21 cellular contexts compared by ENCODE assay signal in genomic region chr22:21949569-21949918, GRCh38. TPM values are rescaled to one million over a fixed set of nuclear protein-coding genes. Genes with fewer than 3 reads are reported as not detected.
DNase-seq lines count a peak whose midpoint lies in the region; ATAC-seq and TF ChIP-seq lines count a peak whose summit lies in the region.
"Had no signal": no experiment of that assay in that cellular context is flagged by ENCODE, and none has a peak within 500 bp of the region (broad histone marks: within the 10 kb centered on the region; RNA-seq: fewer than 3 reads in every experiment).

No MANE protein-coding gene starts in this region.

- no peak for TF ChIP-seq POLR2A in right lobe of liver (IDR thresholded peaks at IDR 0.05)

- TF ChIP-seq CTCF in right lobe of liver (IDR thresholded peaks at IDR 0.05) (no peak), GM10248 (IDR thresholded peaks at IDR 0.05; ENCODE audit: control extremely low read depth, extremely low read depth, low read depth, missing control alignments) (no peak)

- peak overlapping the region; percentile 37 for H3K27ac ChIP-seq in right cardiac atrium (ENCODE audit: low read length)
- H3K27ac ChIP-seq in right lobe of liver: peak overlapping the region in 2 of 3 donors; percentile 11 to 18

- CTCF ChIA-PET in GM10248 (lab: Yijun Ruan, JAX): interaction anchor here (3.2 to 8.5 kb wide), 2 partner anchors 11 to 23 kb away, joined by 11 to 130 read pairs; no protein-coding TSS in a partner anchor

- H3K4me1 ChIP-seq in right cardiac atrium (ENCODE audit: control insufficient read depth, insufficient read depth, low read length): peaks cover 15% of the 10 kb centered on the region
- peaks cover 0 to 21% (median 7%) of the 10 kb centered on the region in 4 donors for H3K4me1 ChIP-seq in right lobe of liver

- intact Hi-C loops in right cardiac atrium (cut with DNase I): no loop called here
- intact Hi-C loops in Right ventricle myocardium superior (cut with DNase I): no loop called here
- intact Hi-C loops in right lobe of liver (cut with DNase I): no loop called here
- intact Hi-C loops in sciatic nerve (cut with DNase I): no loop called here

- no peaks in the 10 kb centered on the region for H3K36me3 ChIP-seq in right lobe of liver

- H3K27me3 ChIP-seq in right cardiac atrium (ENCODE audit: control insufficient read depth, insufficient read depth) (no peaks in the 10 kb centered on the region), right lobe of liver (no peaks in the 10 kb centered on the region)

- no peaks in the 10 kb centered on the region for H3K9me3 ChIP-seq in right cardiac atrium (ENCODE audit: control insufficient read depth, low read length)
- H3K9me3 ChIP-seq in right lobe of liver: no peaks in the 10 kb centered on the region

- POLR2A ChIA-PET in GM10248 (lab: Yijun Ruan, JAX): interaction anchor here (0.6 kb wide), 1 partner anchor 30 kb away, joined by 9 read pairs; no protein-coding TSS in a partner anchor

- DNase-seq in right cardiac atrium: peak in 1 of 3 donors; percentile 29
- DNase-seq in Right ventricle myocardium superior: no peak
- no peak for DNase-seq in right lobe of liver
- DNase-seq in sciatic nerve (ENCODE audit: low spot score): peak; percentile 58
- no peak for DNase-seq in GM10248 (ENCODE audit: extremely low spot score)
- no peak for DNase-seq in HK-2 (ENCODE audit: unreplicated experiment)
- no peak for DNase-seq in NCI-H1105 treated with DMSO at 0.1 percent for 48 hours (lab: John Stamatoyannopoulos, UW)
- no peak for DNase-seq in medulla oblongata (ENCODE audit: extremely low spot score)
- DNase-seq: ACHN; activated CD4-positive, alpha-beta T cell treated with anti-CD3 and anti-CD28 coated beads for 1 hour; effector memory CD4-positive, alpha-beta T cell; HCEC 1CT; mammary epithelial cell; naive thymus-derived CD8-positive, alpha-beta T cell; NCI-H1092 treated with DMSO at 0.1 percent for 48 hours; NCI-H524; posterior cingulate gyrus; RPMI8226; stimulated activated CD4-positive, alpha-beta T cell treated with anti-CD3 and anti-CD28 coated beads, Interleukin-4, amount 100 ng/mL, for 1 hour; stimulated activated naive CD8-positive, alpha-beta T cell treated with anti-CD3 and anti-CD28 coated beads, Interleukin-15, Interleukin-2, amounts not matched to agents 100 U/mL and 50 U/mL, for 24 hours had no signal

- WGBS in right cardiac atrium: 77% methylated on average over 8 of the region's 8 CpGs
- WGBS in right lobe of liver (ENCODE audit: insufficient coverage, low coverage, low lambda C conversion rate, missing lambda C conversion rate): no CpG with 5 or more reads among the region's 8 CpGs

- ATAC-seq in right cardiac atrium (no peak), Right ventricle myocardium superior (ENCODE audit: poor library complexity) (no peak), right lobe of liver (no peak), sciatic nerve (no peak)
- ATAC-seq: naive thymus-derived CD8-positive, alpha-beta T cell; stimulated activated naive CD8-positive, alpha-beta T cell treated with anti-CD3 and anti-CD28 coated beads, Interleukin-15, Interleukin-2, amounts not matched to agents 100 U/mL and 50 U/mL, for 24 hours had no signal

- H3K4me3 ChIP-seq in right cardiac atrium (ENCODE audit: low read length): no peak overlapping the region
- H3K4me3 ChIP-seq in right lobe of liver: no peak overlapping the region
- H3K4me3 ChIP-seq: smooth muscle cell had no signal

RNA-seq across cellular contexts. Expression of gene PPM1F, which starts 3.1 kb away (rescaled TPM):
- total RNA-seq in right cardiac atrium (10 to 100 TPM; 19.7 to 25.5 (median 22.0) TPM), Right ventricle myocardium superior (19.3 TPM), right lobe of liver (10 to 100 TPM in 4 of 6 experiments, 1 to 10 TPM in 2; 5.0 to 19.4 (median 12.8) TPM), sciatic nerve (95.5 TPM)
- 17.5 TPM for polyA plus RNA-seq in right cardiac atrium

RNA-seq across cellular contexts. Expression of gene TOP3B, which starts 33.0 kb away (rescaled TPM):
- total RNA-seq in right cardiac atrium: 10 to 100 TPM; 12.7 to 17.8 (median 13.8) TPM
- 11.1 TPM for polyA plus RNA-seq in right cardiac atrium
- 9.0 TPM for total RNA-seq in Right ventricle myocardium superior
- total RNA-seq in right lobe of liver: 10 to 100 TPM; 13.5 to 20.4 (median 15.6) TPM
- total RNA-seq in sciatic nerve: 37.0 TPM
